Comparison of ENCODE assay signal across 8 cellular contexts in genomic region chr9:28179893-28180292, GRCh38.
"Had no signal": no experiment of that assay in that cellular context is flagged by ENCODE, and none has a peak within 500 bp of the region (broad histone marks: within the 10 kb centered on the region; RNA-seq: fewer than 3 reads in every experiment).

No MANE protein-coding gene starts in this region.

- ATAC-seq: HCT116, K562 had no signal

- H3K4me3 ChIP-seq: GM23248, HAP-1, K562 had no signal

- H3K27ac ChIP-seq: GM23248 had no signal

- H3K4me1 ChIP-seq: HAP-1 had no signal

- H3K9ac ChIP-seq: GM23248 had no signal

- H3K36me3 ChIP-seq: HAP-1 had no signal

- DNase-seq: GM23248, GOT3, H7, IMR-90, KG1 had no signal

- H3K9me3 ChIP-seq: HAP-1 had no signal

- H2AFZ ChIP-seq: GM23248 had no signal
